ENCODE assay signal across 17 cellular contexts in genomic region chr5:41621420-41621819, GRCh38.
DNase-seq lines count a peak whose midpoint lies in the region; ATAC-seq, FAIRE-seq and TF ChIP-seq lines count a peak whose summit lies in the region.
"Had no signal": no experiment of that assay in that cellular context is flagged by ENCODE, and none has a peak within 500 bp of the region (broad histone marks: within the 10 kb centered on the region; RNA-seq: fewer than 3 reads in every experiment).

No MANE protein-coding gene starts in this region.

- BruUV-seq in GM12878 (replicated peaks; lab: Mats Ljungman, UMichigan): no TSS peak

- no peaks in the 10 kb centered on the region for H3K9me3 ChIP-seq in MM.1S (replicated peaks; ENCODE audit: insufficient read depth, low read length)
- no peaks in the 10 kb centered on the region for H3K9me3 ChIP-seq in GM12878 (replicated peaks; ENCODE audit: control insufficient read depth, insufficient read depth, low read length)

- ATAC-seq in GM12878 (peak; percentile 25; the same call in 2 of the 3 replicates), GM19395 (IDR thresholded peaks at IDR 0.05; ENCODE audit: unreplicated experiment) (no peak)
- ATAC-seq: HCT116 had no signal

- no peaks in the 10 kb centered on the region for H3K9me2 ChIP-seq in MM.1S (replicated peaks; ENCODE audit: insufficient read depth, low read length)

- DNase-seq in MM.1S (peak; percentile 46), GM12878 (ENCODE audit: low read depth, low spot score) (no peak), nephron progenitor cell (no peak), iPS-NIHi7 (ENCODE audit: extremely low spot score) (no peak), NCI-H510A treated with DMSO at 0.1 percent for 48 hours (lab: John Stamatoyannopoulos, UW) (no peak)
- DNase-seq in NK-92 treated with Interleukin-12 subunit alpha and Interleukin-12 subunit beta, amount 100 ng/mL, for 24 hours (lab: John Stamatoyannopoulos, UW): no peak
- DNase-seq: C1 segment of cervical spinal cord; Calu3; CD4-positive, alpha-beta memory T cell; COR-L47; DMS79 treated with DMSO at 0.1 percent for 48 hours; GF-D8; GM23248; H9 had no signal

- no peaks in the 10 kb centered on the region for H3K36me3 ChIP-seq in MM.1S (replicated peaks; ENCODE audit: insufficient read depth, low read length)
- H3K36me3 ChIP-seq in GM12878 (ENCODE audit: control insufficient read depth in 2 of 2, insufficient read depth in 2 of 2, low read length in 1 of 2): no peaks in the 10 kb centered on the region

- H2AFZ ChIP-seq in MM.1S (ENCODE audit: low read length): no peak overlapping the region
- H2AFZ ChIP-seq in GM12878 (ENCODE audit: control insufficient read depth, low read depth, low read length): no peak overlapping the region
- H2AFZ ChIP-seq: GM23248 had no signal

- FAIRE-seq in GM12878 (lab: Jason Lieb, UNC): no peak
- FAIRE-seq: GM19239 had no signal

- TF ChIP-seq RAD21 in GM12878 (IDR thresholded peaks at IDR 0.05; ENCODE audit: insufficient read depth, low read depth, low read length): no peak

- H3K27ac ChIP-seq in MM.1S (ENCODE audit: low read length) (no peak overlapping the region), GM12878 (ENCODE audit: control insufficient read depth, insufficient read depth) (no peak overlapping the region)
- H3K27ac ChIP-seq: GM23248 had no signal

- CTCF ChIA-PET in GM12878 (lab: Yijun Ruan, JAX): interaction anchor here (0.6 kb wide), 1 partner anchor 20 kb away, joined by 3 read pairs; no protein-coding TSS in a partner anchor

- H3K79me2 ChIP-seq in MM.1S (ENCODE audit: low read length) (no peaks in the 10 kb centered on the region), GM12878 (ENCODE audit: control insufficient read depth, insufficient read depth, low read length) (no peaks in the 10 kb centered on the region)

- no peaks in the 10 kb centered on the region for H3K27me3 ChIP-seq in MM.1S (replicated peaks; ENCODE audit: insufficient read depth, low read length)
- H3K27me3 ChIP-seq in GM12878 (replicated peaks in 1 of 2; ENCODE audit: control insufficient read depth in 2 of 2, insufficient read depth in 2 of 2, low read length in 1 of 2): no peaks in the 10 kb centered on the region

- no peak overlapping the region for H3K9ac ChIP-seq in MM.1S (ENCODE audit: low read length)
- no peak overlapping the region for H3K9ac ChIP-seq in GM12878 (ENCODE audit: control insufficient read depth, insufficient read depth, low read length)
- H3K9ac ChIP-seq: GM23248 had no signal

- H3K27me3 Mint-ChIP-seq in nephron progenitor cell (ENCODE audit: low read depth, poor library complexity): no peaks in the 10 kb centered on the region

- H3F3A ChIP-seq in MM.1S (ENCODE audit: insufficient read depth, low read length): no peaks in the 10 kb centered on the region

- H3K27ac Mint-ChIP-seq in nephron progenitor cell: peak overlapping the region; percentile 4
- H3K27ac Mint-ChIP-seq: CD4-positive, alpha-beta memory T cell; H9 had no signal

- intact Hi-C loops in GM12878 (cut with micrococcal nuclease; ENCODE audit: unreplicated experiment): no loop called here

- peaks cover 11% of the 10 kb centered on the region for H3K4me1 Mint-ChIP-seq in nephron progenitor cell
- H3K4me1 Mint-ChIP-seq: CD4-positive, alpha-beta memory T cell; H9 had no signal

- H3K36me3 Mint-ChIP-seq in nephron progenitor cell (ENCODE audit: low read depth): no peaks in the 10 kb centered on the region
- H3K36me3 Mint-ChIP-seq: CD4-positive, alpha-beta memory T cell had no signal

- H3K4me3 Mint-ChIP-seq in nephron progenitor cell: no peak overlapping the region
- H3K4me3 Mint-ChIP-seq: H9 had no signal

- RAD21 ChIA-PET in GM12878 (lab: Charles Lee; ENCODE audit: unreplicated experiment): no interaction called here

- H3K4me3 ChIP-seq in MM.1S (ENCODE audit: low read length) (no peak overlapping the region), GM12878 (no peak overlapping the region)
- H3K4me3 ChIP-seq: GM23248 had no signal

- H3K9me3 Mint-ChIP-seq in nephron progenitor cell: no peaks in the 10 kb centered on the region
- H3K9me3 Mint-ChIP-seq: H9 had no signal

- H3K4me1 ChIP-seq in MM.1S (ENCODE audit: low read length) (no peaks in the 10 kb centered on the region), GM12878 (ENCODE audit: control insufficient read depth, insufficient read depth, low read length) (no peaks in the 10 kb centered on the region)

- no peak for TF ChIP-seq POLR2A in GM12878 (IDR thresholded peaks at IDR 0.05; ENCODE audit: low read depth, low read length)

- H3K4me2 ChIP-seq in MM.1S (ENCODE audit: low read depth, low read length) (no peak overlapping the region), GM12878 (ENCODE audit: control insufficient read depth, insufficient read depth) (no peak overlapping the region)

- SMC1A ChIA-PET in GM12878 (lab: Charles Lee; ENCODE audit: uncharacterized antibody, unreplicated experiment): no interaction called here

- H4K20me1 ChIP-seq in MM.1S (ENCODE audit: insufficient read depth, low read length) (no peaks in the 10 kb centered on the region), GM12878 (ENCODE audit: control insufficient read depth, insufficient read depth) (no peaks in the 10 kb centered on the region)

- POLR2A ChIA-PET in GM12878 (lab: Charles Lee): no interaction called here

- 0% methylated on average over 2 of the region's 2 CpGs for WGBS in GM12878 (ENCODE audit: insufficient coverage, insufficient replicate concordance, low lambda C conversion rate, missing lambda C conversion rate)

- no peak for TF ChIP-seq EP300 in GM12878 (IDR thresholded peaks at IDR 0.05; ENCODE audit: borderline replicate concordance in 1 of 2, control insufficient read depth in 1 of 2, low read depth in 2 of 2, low read length in 2 of 2)

- in situ Hi-C loops in GM12878 (cut with MboI): no loop called here

- TF ChIP-seq CTCF in MM.1S (IDR thresholded peaks at IDR 0.05; ENCODE audit: low read length) (no peak), GM12878 (IDR thresholded peaks at IDR 0.05 in 2 of 3, conservative IDR thresholded peaks at IDR 0.05 in 1 of 3; ENCODE audit: control insufficient read depth in 2 of 3, extremely low read depth in 1 of 3, insufficient read depth in 1 of 3, low read depth in 3 of 3, low read length in 3 of 3) (no peak), nephron progenitor cell (IDR thresholded peaks at IDR 0.05) (no peak)

TF ChIP-seq in GM12878, 131 proteins besides CTCF, POLR2A, EP300 and RAD21:
- TF ChIP-seq SMAD1 (IDR thresholded peaks at IDR 0.05; ENCODE audit: low read depth, partially characterized antibody) (no peak), ZNF592 (IDR thresholded peaks at IDR 0.05) (no peak), ZBED1 (IDR thresholded peaks at IDR 0.05; ENCODE audit: borderline replicate concordance) (no peak), ZZZ3 (IDR thresholded peaks at IDR 0.05; ENCODE audit: control insufficient read depth, insufficient read length, low read depth) (no peak), TBL1XR1 (IDR thresholded peaks at IDR 0.05; ENCODE audit: low read depth, low read length) (no peak), ZSCAN29 (IDR thresholded peaks at IDR 0.05) (no peak)
